In genomic region chr13:93172109-93172508, GRCh38 we compare ENCODE assay signal across 1 cellular context.
TF ChIP-seq lines count a peak whose summit lies in the region.

No MANE protein-coding gene starts in this region.

TF ChIP-seq in H1, 55 proteins besides CTCF, POLR2A, EP300 and RAD21 (continued from another document):
- TF ChIP-seq CBX8 (IDR thresholded peaks at IDR 0.05; ENCODE audit: borderline replicate concordance, low read depth, low read length) (no peak), HDAC2 (IDR thresholded peaks at IDR 0.05; ENCODE audit: borderline replicate concordance in 1 of 2, low read depth in 2 of 2, low read length in 2 of 2) (no peak), YY1 (IDR thresholded peaks at IDR 0.05; ENCODE audit: low read depth, low read length) (no peak), ATF2 (IDR thresholded peaks at IDR 0.05; ENCODE audit: low read length) (no peak), CBX5 (IDR thresholded peaks at IDR 0.05; ENCODE audit: low read depth, low read length) (no peak), BCL11A (IDR thresholded peaks at IDR 0.05; ENCODE audit: low read depth in 2 of 2, low read length in 2 of 2) (no peak), FOSL1 (IDR thresholded peaks at IDR 0.05; ENCODE audit: insufficient read depth, low read depth, low read length) (no peak), GABPA (IDR thresholded peaks at IDR 0.05; ENCODE audit: borderline replicate concordance, insufficient read depth, low read length) (no peak), NRF1 (IDR thresholded peaks at IDR 0.05; ENCODE audit: low read depth, low read length) (no peak), CHD1 (IDR thresholded peaks at IDR 0.05; ENCODE audit: low read depth, low read length) (no peak), SAP30 (IDR thresholded peaks at IDR 0.05; ENCODE audit: insufficient read depth, insufficient replicate concordance, low read length) (no peak), SRF (IDR thresholded peaks at IDR 0.05; ENCODE audit: low read depth, low read length) (no peak), ASH2L (IDR thresholded peaks at IDR 0.05; ENCODE audit: low read length) (no peak), TCF12 (IDR thresholded peaks at IDR 0.05; ENCODE audit: low read depth, low read length) (no peak), HDAC6 (IDR thresholded peaks at IDR 0.05; ENCODE audit: low read depth, low read length) (no peak)
